In genomic region chr19:1245468-1245867, GRCh38 we compare ENCODE assay signal across 10 cellular contexts. TPM values are rescaled to one million over a fixed set of nuclear protein-coding genes. Genes with fewer than 3 reads are reported as not detected.
DNase-seq lines count a peak whose midpoint lies in the region; ATAC-seq, FAIRE-seq and TF ChIP-seq lines count a peak whose summit lies in the region.
"Had no signal": no experiment of that assay in that cellular context is flagged by ENCODE, and none has a peak within 500 bp of the region (broad histone marks: within the 10 kb centered on the region; RNA-seq: fewer than 3 reads in every experiment).

No MANE protein-coding gene starts in this region.

- H3K4me1 ChIP-seq in RWPE2 (ENCODE audit: insufficient read depth, poor library complexity, severe bottlenecking) (peaks cover 23% of the 10 kb centered on the region), kidney (ENCODE audit: control insufficient read depth in 1 of 2, insufficient read depth in 1 of 2, low read depth in 1 of 2, low read length in 2 of 2) (peaks cover 22 to 35% of the 10 kb centered on the region in 2 donors), subcutaneous abdominal adipose tissue (ENCODE audit: control insufficient read depth in 5 of 5, insufficient read depth in 5 of 5, low read length in 5 of 5) (peaks cover 0 to 66% (median 61%) of the 10 kb centered on the region in 5 donors)

- DNase-seq in RWPE2 (ENCODE audit: low spot score) (no peak), kidney (no peak), MG63 (no peak)
- DNase-seq in stimulated activated CD4-positive, alpha-beta T cell treated with anti-CD3 and anti-CD28 coated beads, Interleukin-15, amount 100 ng/mL, for 24 hours = no peak
- DNase-seq: Calu3, KG1, NCI-H2227 treated with DMSO at 0.1 percent for 48 hours, SK-N-SH had no signal

- H3K27ac ChIP-seq in RWPE2 (ENCODE audit: poor library complexity, severe bottlenecking) (peak overlapping the region; percentile 97), kidney (ENCODE audit: low read depth in 2 of 2, low read length in 2 of 2) (peak overlapping the region; percentile 38 to 92), subcutaneous abdominal adipose tissue (ENCODE audit: low read depth, low read length) (peak overlapping the region; percentile 94)

- TF ChIP-seq CTCF in RWPE2 (IDR thresholded peaks at IDR 0.05; ENCODE audit: poor library complexity, severe bottlenecking) = no peak
- TF ChIP-seq CTCF in kidney (IDR thresholded peaks at IDR 0.05; ENCODE audit: borderline replicate concordance, extremely low read depth, insufficient read depth) = no peak

- ATAC-seq in RWPE2 (ENCODE audit: low read depth) = no peak
- no peak for ATAC-seq in GM18502 (IDR thresholded peaks at IDR 0.05; ENCODE audit: poor library complexity, unreplicated experiment)

- no peaks in the 10 kb centered on the region for H3K27me3 ChIP-seq in RWPE2 (ENCODE audit: insufficient read depth, poor library complexity, severe bottlenecking)
- no peaks in the 10 kb centered on the region for H3K27me3 ChIP-seq in subcutaneous abdominal adipose tissue (ENCODE audit: control insufficient read depth in 5 of 5, insufficient read depth in 4 of 5, low read length in 5 of 5)
- no peaks in the 10 kb centered on the region for H3K27me3 ChIP-seq in MG63

- intact Hi-C loops in kidney (cut with DNase I) = no loop called here

- FAIRE-seq in kidney (lab: Jason Lieb, UNC) = no peak

- H3K36me3 ChIP-seq in RWPE2 (ENCODE audit: low read depth) (peaks cover 16% of the 10 kb centered on the region), kidney (ENCODE audit: control insufficient read depth in 1 of 2, insufficient read depth in 2 of 2, low read length in 2 of 2) (no peaks in the 10 kb centered on the region), subcutaneous abdominal adipose tissue (ENCODE audit: control insufficient read depth in 5 of 5, insufficient read depth in 5 of 5, low read length in 5 of 5) (no peaks in the 10 kb centered on the region), MG63 (peaks cover 8% of the 10 kb centered on the region)

- H3K9ac ChIP-seq in kidney (ENCODE audit: low read length in 2 of 2) (peak overlapping the region in 1 of 2 donors; percentile 34), subcutaneous abdominal adipose tissue (ENCODE audit: low read length in 5 of 5) (peak overlapping the region in 2 of 5 donors; percentile 55 to 72)
- H3K9ac ChIP-seq: SK-N-SH had no signal

- no peaks in the 10 kb centered on the region for H3K9me3 ChIP-seq in RWPE2 (ENCODE audit: severe bottlenecking)
- no peaks in the 10 kb centered on the region for H3K9me3 ChIP-seq in kidney (ENCODE audit: control insufficient read depth in 1 of 2, low read length in 2 of 2)
- H3K9me3 ChIP-seq in subcutaneous abdominal adipose tissue (ENCODE audit: control insufficient read depth in 5 of 5, low read length in 5 of 5) = no peaks in the 10 kb centered on the region
- no peaks in the 10 kb centered on the region for H3K9me3 ChIP-seq in MG63
- H3K9me3 ChIP-seq: SK-N-SH had no signal

- H3K4me3 ChIP-seq in RWPE2 (ENCODE audit: severe bottlenecking) = no peak overlapping the region
- H3K4me3 ChIP-seq in kidney (ENCODE audit: low read length in 2 of 2) = no peak overlapping the region
- H3K4me3 ChIP-seq in subcutaneous abdominal adipose tissue (ENCODE audit: low read depth in 1 of 5, low read length in 5 of 5) = no peak overlapping the region
- H3K4me3 ChIP-seq in MG63 = no peak overlapping the region

RNA-seq across cellular contexts. Expression of gene MIDN, which starts 2.9 kb away (rescaled TPM):
- 205 TPM for total RNA-seq in kidney
- 21.3 TPM for polyA plus RNA-seq in kidney (ENCODE audit: insufficient read depth, low read depth, low replicate concordance)
- 4.6 and 5.7 TPM in 2 replicates for total RNA-seq in MG63 (2014; rRNA removed; shearing (Covaris generic); ENCODE audit: low replicate concordance)

RNA-seq across cellular contexts. Expression of gene ATP5F1D, which starts 3.9 kb away (rescaled TPM):
- total RNA-seq in kidney = 183 TPM
- polyA plus RNA-seq in kidney (ENCODE audit: insufficient read depth, low read depth, low replicate concordance) = 641 TPM
- 29.4 and 33.8 TPM in 2 replicates for total RNA-seq in MG63 (2014; rRNA removed; shearing (Covaris generic); ENCODE audit: low replicate concordance)

RNA-seq across cellular contexts. Expression of gene CBARP, which starts 7.7 kb away (rescaled TPM):
- total RNA-seq in kidney = 1.1 TPM
- 1.0 TPM for polyA plus RNA-seq in kidney (ENCODE audit: insufficient read depth, low read depth, low replicate concordance)
- 0.30 and 0.35 TPM in 2 replicates for total RNA-seq in MG63 (2014; rRNA removed; shearing (Covaris generic); ENCODE audit: low replicate concordance)

RNA-seq across cellular contexts. Expression of gene CIRBP, which starts 23.7 kb away (rescaled TPM):
- 533 TPM for total RNA-seq in kidney
- 408 TPM for polyA plus RNA-seq in kidney (ENCODE audit: insufficient read depth, low read depth, low replicate concordance)
- total RNA-seq in MG63 (2014; rRNA removed; shearing (Covaris generic); ENCODE audit: low replicate concordance) = 64.1 and 68.5 TPM in 2 replicates

RNA-seq across cellular contexts. Expression of gene FAM174C, which starts 29.9 kb away (rescaled TPM):
- total RNA-seq in kidney = 35.3 TPM
- 94.7 TPM for polyA plus RNA-seq in kidney (ENCODE audit: insufficient read depth, low read depth, low replicate concordance)
- 32.2 and 57.2 TPM in 2 replicates for total RNA-seq in MG63 (2014; rRNA removed; shearing (Covaris generic); ENCODE audit: low replicate concordance)

Comparison
In these comparisons a context has a peak if more than half of its experiments do, and no peak if none do; other contexts are left out.
1. RNA of gene MIDN, which starts 2.9 kb away (total RNA-seq): 205 TPM in kidney (single experiment); 4.6 to 5.7 TPM in MG63; every median in the first group is over 10 times any median in the second.
2. Peak in every context shown above with its lines, with median percentiles within 50 percentile points of each other: H3K27ac ChIP-seq.